Comparison of ENCODE assay signal across 18 cellular contexts in the genomic region with DNA sequence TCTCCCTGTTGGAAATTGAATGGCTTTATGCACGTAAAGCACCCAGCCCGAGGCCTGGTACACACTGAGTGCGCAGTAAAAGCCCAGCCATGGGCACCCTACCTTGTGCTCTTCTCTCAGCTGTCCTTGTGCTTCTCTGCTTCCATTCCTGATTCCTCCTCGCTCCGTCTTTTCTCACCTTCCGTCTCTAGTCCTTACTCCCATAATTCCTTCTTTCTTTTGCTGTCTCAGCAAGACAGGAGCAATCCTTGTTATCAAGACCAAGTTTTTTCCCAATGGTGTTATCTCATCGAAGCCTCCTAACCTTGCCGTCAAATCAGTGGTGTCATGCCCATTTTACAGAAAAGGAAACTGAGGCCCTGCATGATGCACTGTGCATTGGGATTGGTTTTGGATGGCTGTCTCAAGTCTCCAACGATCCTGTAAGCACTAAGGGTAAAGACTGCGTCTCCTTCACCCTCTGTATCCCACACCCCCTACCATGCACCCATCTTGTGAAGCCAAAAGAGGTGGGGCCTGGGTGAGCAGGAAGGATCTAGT. TPM values are rescaled to one million over a fixed set of nuclear protein-coding genes. Genes with fewer than 3 reads are reported as not detected.
A peak's percentile ranks its signal among the peaks of the same experiment; 100 is the strongest.
DNase-seq lines count a peak whose midpoint lies in the region; ATAC-seq, FAIRE-seq and TF ChIP-seq lines count a peak whose summit lies in the region.
"Had no signal": no experiment of that assay in that cellular context is flagged by ENCODE, and none has a peak within 500 bp of the region (broad histone marks: within the 10 kb centered on the region; RNA-seq: fewer than 3 reads in every experiment).

No MANE protein-coding gene starts in this region.

- intact Hi-C loops in IMR-90 (cut with micrococcal nuclease), result no loop called here
- intact Hi-C loops in prostate gland (cut with DNase I), result no loop called here
- intact Hi-C loops in activated CD4-positive, alpha-beta T cell treated with anti-CD3 and anti-CD28 coated beads, Interleukin-2, amount 10 ng/mL, durations not matched to agents 24 days and 14 days (cut with micrococcal nuclease), result no loop called here

- H3K23ac ChIP-seq in IMR-90 (ENCODE audit: low read depth, low read length) (no peak overlapping the region), mesendoderm (ENCODE audit: low read length) (no peak overlapping the region)

- no peak overlapping the region for H3K18ac ChIP-seq in IMR-90 (ENCODE audit: low read depth, low read length)
- no peak overlapping the region for H3K18ac ChIP-seq in mesendoderm (ENCODE audit: low read length)

- no peak overlapping the region for H2AK5ac ChIP-seq in IMR-90 (ENCODE audit: low read depth, low read length)
- H2AK5ac ChIP-seq in mesendoderm (ENCODE audit: low read length), result no peak overlapping the region

- no peak for ATAC-seq in IMR-90 (ENCODE audit: low read depth)

- no peak overlapping the region for H4K91ac ChIP-seq in IMR-90 (ENCODE audit: insufficient read depth, low read depth, low read length)

- TF ChIP-seq CTCF in IMR-90 (conservative IDR thresholded peaks at IDR 0.05; ENCODE audit: low read depth, low read length) (no peak), bronchial epithelial cell (IDR thresholded peaks at IDR 0.05; ENCODE audit: insufficient read depth, low read length, severe bottlenecking) (no peak), prostate gland (IDR thresholded peaks at IDR 0.05) (no peak)

- H3K4me1 ChIP-seq in IMR-90 (ENCODE audit: control insufficient read depth, insufficient read depth, low read length) (peaks cover 10% of the 10 kb centered on the region), mesendoderm (ENCODE audit: control insufficient read depth, low read depth, low read length) (no peaks in the 10 kb centered on the region), prostate gland (replicated peaks) (no peaks in the 10 kb centered on the region)
- H3K4me1 ChIP-seq: Caco-2, HAP-1 had no signal

- no peak overlapping the region for H2AK9ac ChIP-seq in IMR-90 (replicated peaks; ENCODE audit: low read depth, low read length, poor library complexity)

- no peak overlapping the region for H2BK15ac ChIP-seq in IMR-90 (ENCODE audit: low read depth, low read length)
- no peak overlapping the region for H2BK15ac ChIP-seq in mesendoderm (replicated peaks; ENCODE audit: low read depth)

- H2AFZ ChIP-seq in IMR-90 (replicated peaks; ENCODE audit: low read length, poor library complexity), result no peak overlapping the region

- H3K27me3 Mint-ChIP-seq in activated CD4-positive, alpha-beta T cell treated with anti-CD3 and anti-CD28 coated beads, Interleukin-2, amount 10 ng/mL, durations not matched to agents 24 days and 14 days, result no peaks in the 10 kb centered on the region

- H3K4me1 Mint-ChIP-seq in activated CD4-positive, alpha-beta T cell treated with anti-CD3 and anti-CD28 coated beads, Interleukin-2, amount 10 ng/mL, durations not matched to agents 24 days and 14 days, result no peaks in the 10 kb centered on the region

- no peak for TF ChIP-seq RAD21 in IMR-90 (IDR thresholded peaks at IDR 0.05; ENCODE audit: low read length)

- H4K8ac ChIP-seq in IMR-90 (ENCODE audit: low read depth in 2 of 2, low read length in 2 of 2) (no peak overlapping the region), mesendoderm (ENCODE audit: low read depth, low read length) (no peak overlapping the region)

- H3K79me2 ChIP-seq in mesendoderm (ENCODE audit: control insufficient read depth, insufficient read depth, low read length), result no peaks in the 10 kb centered on the region

- dilution Hi-C loops in IMR-90 (cut with HindIII; ENCODE audit: low sequenced_read_pairs, unreplicated experiment), result no loop called here

- H3K9ac ChIP-seq in IMR-90 (ENCODE audit: low read depth, low read length) (no peak overlapping the region), mesendoderm (ENCODE audit: low read length) (no peak overlapping the region)

- DNase-seq in IMR-90, result no peak
- no peak for DNase-seq in bronchial epithelial cell (ENCODE audit: low read depth)
- peak; percentile 19 for DNase-seq in mesendoderm
- DNase-seq in stimulated activated CD4-positive, alpha-beta T cell treated with anti-CD3 and anti-CD28 coated beads, Interleukin-4, amount 100 ng/mL, for 24 hours, result no peak
- no peak for DNase-seq in prostate gland (ENCODE audit: low spot score)
- DNase-seq in activated CD4-positive, alpha-beta T cell treated with anti-CD3 and anti-CD28 coated beads, Interleukin-2, amount 10 ng/mL, durations not matched to agents 24 days and 14 days, result no peak
- DNase-seq: AML-193; Caco-2; CD4-positive, alpha-beta T cell; KBM-7 had no signal

- H3K79me1 ChIP-seq in IMR-90 (ENCODE audit: low read depth in 1 of 2, low read length in 2 of 2) (no peaks in the 10 kb centered on the region), mesendoderm (ENCODE audit: low read length) (no peaks in the 10 kb centered on the region)

- H3K56ac ChIP-seq in IMR-90 (ENCODE audit: extremely low read depth, insufficient read depth, low read length) (no peak overlapping the region), mesendoderm (ENCODE audit: low read length) (no peak overlapping the region)

- no peak overlapping the region for H2BK20ac ChIP-seq in IMR-90 (ENCODE audit: low read depth, low read length)

- CTCF ChIA-PET in IMR-90 (lab: Yijun Ruan, JAX), result interaction anchor here (0.6 kb wide), 1 partner anchor 111 kb away, joined by 3 read pairs; no protein-coding TSS in a partner anchor

- no peaks in the 10 kb centered on the region for H3K36me3 Mint-ChIP-seq in activated CD4-positive, alpha-beta T cell treated with anti-CD3 and anti-CD28 coated beads, Interleukin-2, amount 10 ng/mL, durations not matched to agents 24 days and 14 days (ENCODE audit: low read depth)

- H3K9me3 ChIP-seq in IMR-90 (ENCODE audit: control insufficient read depth, insufficient read depth, low read length), result no peaks in the 10 kb centered on the region
- H3K9me3 ChIP-seq in prostate gland, result no peaks in the 10 kb centered on the region
- H3K9me3 ChIP-seq: Caco-2, HAP-1 had no signal

- POLR2A ChIA-PET in IMR-90 (lab: Charles Lee; ENCODE audit: unreplicated experiment), result no interaction called here

- TF ChIP-seq POLR2A in IMR-90 (IDR thresholded peaks at IDR 0.05; ENCODE audit: low read depth, low read length) (no peak), prostate gland (IDR thresholded peaks at IDR 0.05) (no peak)

- H3K27ac ChIP-seq in IMR-90 (ENCODE audit: insufficient read depth, low read length), result no peak overlapping the region
- no peak overlapping the region for H3K27ac ChIP-seq in mesendoderm (ENCODE audit: low read depth, low read length)
- no peak overlapping the region for H3K27ac ChIP-seq in prostate gland
- H3K27ac ChIP-seq: C4-2B, HL-60 had no signal

- no peak overlapping the region for H3K4me3 Mint-ChIP-seq in activated CD4-positive, alpha-beta T cell treated with anti-CD3 and anti-CD28 coated beads, Interleukin-2, amount 10 ng/mL, durations not matched to agents 24 days and 14 days
- H3K4me3 Mint-ChIP-seq: CD4-positive, alpha-beta T cell had no signal

- H4K5ac ChIP-seq in IMR-90 (ENCODE audit: low read depth, low read length) (no peak overlapping the region), mesendoderm (ENCODE audit: low read length) (no peak overlapping the region)

- H4K20me1 ChIP-seq in IMR-90 (ENCODE audit: insufficient read depth, low read length), result no peaks in the 10 kb centered on the region

- peak; percentile 58 for FAIRE-seq in bronchial epithelial cell (lab: Jason Lieb, UNC)
- FAIRE-seq: A204.1, D721Med, G401.6, GM12891 had no signal

- WGBS in IMR-90 (ENCODE audit: extremely low coverage in 2 of 2, insufficient read length in 1 of 2), 2 experiments, result 76% methylated on average over 5 of the region's 10 CpGs; no CpG with 5 or more reads in 1 of the 2 experiments
- WGBS in mesendoderm (ENCODE audit: extremely low coverage, insufficient coverage, low lambda C conversion rate), result no CpG with 5 or more reads among the region's 10 CpGs
- 86% methylated on average over 10 of the region's 10 CpGs for WGBS in prostate gland

- no TSS peak for BruUV-seq in IMR-90 (replicated peaks; lab: Mats Ljungman, UMichigan)

- H2BK120ac ChIP-seq in IMR-90 (ENCODE audit: low read depth, low read length) (no peak overlapping the region), mesendoderm (ENCODE audit: low read depth, low read length) (no peak overlapping the region)

- H3K36me3 ChIP-seq in IMR-90 (ENCODE audit: control insufficient read depth, insufficient read depth, low read length) (no peaks in the 10 kb centered on the region), bronchial epithelial cell (ENCODE audit: control insufficient read depth, insufficient read depth, low read length) (no peaks in the 10 kb centered on the region), mesendoderm (ENCODE audit: control insufficient read depth, insufficient read depth, low read length) (no peaks in the 10 kb centered on the region), prostate gland (no peaks in the 10 kb centered on the region)
- H3K36me3 ChIP-seq: HAP-1 had no signal

- H3K9me1 ChIP-seq in IMR-90 (ENCODE audit: insufficient read depth, low read length), result peaks cover 4% of the 10 kb centered on the region; the same call in 1 of the 2 replicates

- in situ Hi-C loops in IMR-90 (cut with MboI; ENCODE audit: low sequenced_read_pairs), result no loop called here

- H3K27me3 ChIP-seq in IMR-90 (ENCODE audit: control insufficient read depth, insufficient read depth, low read length) (peaks cover 5% of the 10 kb centered on the region), bronchial epithelial cell (ENCODE audit: control insufficient read depth, insufficient read depth, low read length) (no peaks in the 10 kb centered on the region), mesendoderm (ENCODE audit: insufficient read depth, low read length, poor library complexity) (no peaks in the 10 kb centered on the region), prostate gland (replicated peaks; ENCODE audit: insufficient read depth) (no peaks in the 10 kb centered on the region)

- H2BK5ac ChIP-seq in IMR-90 (ENCODE audit: low read depth, low read length, poor library complexity, severe bottlenecking) (no peak overlapping the region), mesendoderm (ENCODE audit: low read length) (no peak overlapping the region)

- no peak overlapping the region for H3K4me2 ChIP-seq in IMR-90 (ENCODE audit: low read depth, low read length)
- H3K4me2 ChIP-seq in mesendoderm (ENCODE audit: low read length), result no peak overlapping the region

- H3K4me3 ChIP-seq in IMR-90 (ENCODE audit: insufficient read depth, low read depth, low read length), result no peak overlapping the region
- no peak overlapping the region for H3K4me3 ChIP-seq in bronchial epithelial cell (ENCODE audit: low read depth, low read length)
- no peak overlapping the region for H3K4me3 ChIP-seq in mesendoderm (ENCODE audit: low read length)
- no peak overlapping the region for H3K4me3 ChIP-seq in prostate gland
- H3K4me3 ChIP-seq: HAP-1 had no signal

- H3K27ac Mint-ChIP-seq in activated CD4-positive, alpha-beta T cell treated with anti-CD3 and anti-CD28 coated beads, Interleukin-2, amount 10 ng/mL, durations not matched to agents 24 days and 14 days, result no peak overlapping the region
- H3K27ac Mint-ChIP-seq: CD4-positive, alpha-beta T cell had no signal

- H3K9me3 Mint-ChIP-seq in activated CD4-positive, alpha-beta T cell treated with anti-CD3 and anti-CD28 coated beads, Interleukin-2, amount 10 ng/mL, durations not matched to agents 24 days and 14 days, result no peaks in the 10 kb centered on the region
- H3K9me3 Mint-ChIP-seq: CD4-positive, alpha-beta T cell had no signal

- H3K14ac ChIP-seq in IMR-90 (replicated peaks; ENCODE audit: low read depth, low read length), result no peak overlapping the region

- H3K4ac ChIP-seq in IMR-90 (ENCODE audit: low read depth, low read length), result no peak overlapping the region
- H3K4ac ChIP-seq in mesendoderm (ENCODE audit: low read depth, low read length), result no peak overlapping the region

RNA-seq across cellular contexts. Expression of gene CYTL1, which starts 30.1 kb away (rescaled TPM):
- total RNA-seq in IMR-90 (2012; rRNA removed) (1.3 and 1.4 TPM in 2 replicates), bronchial epithelial cell (not detected in 2 replicates), prostate gland (1 to 10 TPM; 1.4 to 2.2 TPM)
- polyA plus RNA-seq in IMR-90 (2012; rRNA removed), result 5.8 and 7.4 TPM in 2 replicates
- 2.9 and 20.0 TPM in 2 replicates for polyA plus RNA-seq in IMR-90 (2012; cell fraction: cytosol; rRNA removed)
- polyA plus RNA-seq in IMR-90 (2012; cell fraction: nucleus; rRNA removed; ENCODE audit: low replicate concordance), result 1.0 and 5.5 TPM in 2 replicates
- polyA plus RNA-seq in mesendoderm (2013, experiment 1 of 2), result 10.5 TPM
- 11.0 TPM for polyA plus RNA-seq in mesendoderm (2013, experiment 2 of 2)
- total RNA-seq in activated CD4-positive, alpha-beta T cell treated with anti-CD3 and anti-CD28 coated beads, Interleukin-2, amount 10 ng/mL, durations not matched to agents 24 days and 14 days, result not detected in 2 replicates
- total RNA-seq: Caco-2; CD4-positive, alpha-beta T cell had no signal
- polyA plus RNA-seq: BJ had no signal
